ENCODE assay signal across 21 cellular contexts in the genomic region with DNA sequence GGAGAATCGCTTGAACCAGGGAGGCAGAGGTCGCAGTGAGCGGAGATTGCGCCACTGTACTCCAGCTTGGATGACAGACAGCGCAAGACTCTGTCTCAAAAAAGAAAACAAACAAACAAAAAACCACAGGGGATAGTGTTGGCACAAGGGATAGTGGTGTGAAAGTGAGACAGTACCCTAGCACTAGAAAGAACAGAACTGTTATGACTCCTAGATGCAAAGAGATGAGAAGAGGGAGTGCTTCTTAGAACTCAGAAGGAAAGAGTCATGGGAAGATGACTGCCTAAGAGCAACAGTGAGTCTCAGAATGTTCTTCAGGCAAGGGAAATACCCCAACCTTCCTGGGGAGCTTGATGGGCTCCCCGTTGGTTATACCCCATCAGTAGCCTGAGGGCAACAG. TPM values are rescaled to one million over a fixed set of nuclear protein-coding genes. Genes with fewer than 3 reads are reported as not detected.
DNase-seq lines count a peak whose midpoint lies in the region; ATAC-seq and TF ChIP-seq lines count a peak whose summit lies in the region.
"Had no signal": no experiment of that assay in that cellular context is flagged by ENCODE, and none has a peak within 500 bp of the region (broad histone marks: within the 10 kb centered on the region; RNA-seq: fewer than 3 reads in every experiment).

No MANE protein-coding gene starts in this region.

- TF ChIP-seq POLR2A in esophagus muscularis mucosa (IDR thresholded peaks at IDR 0.05; ENCODE audit: low read depth) = no peak

- ATAC-seq in GM18868 (IDR thresholded peaks at IDR 0.05; ENCODE audit: unreplicated experiment) = peak; percentile 62
- ATAC-seq in HG02610 (IDR thresholded peaks at IDR 0.05; ENCODE audit: unreplicated experiment) = peak; percentile 76
- peak; percentile 26 for ATAC-seq in stimulated activated effector memory CD8-positive, alpha-beta T cell treated with anti-CD3 and anti-CD28 coated beads, Interleukin-12 subunit alpha, Interleukin-12 subunit beta, amount 100 ng/mL, for 72 hours
- ATAC-seq in GM18502 (IDR thresholded peaks at IDR 0.05; ENCODE audit: poor library complexity, unreplicated experiment) = no peak

- no peak overlapping the region for H3K4me3 Mint-ChIP-seq in stimulated activated effector memory CD8-positive, alpha-beta T cell treated with anti-CD3 and anti-CD28 coated beads, Interleukin-12 subunit alpha, Interleukin-12 subunit beta, amount 100 ng/mL, for 72 hours
- H3K4me3 Mint-ChIP-seq: CD14-positive monocyte; CD4-positive, alpha-beta T cell; CD8-positive, alpha-beta memory T cell had no signal

- no peaks in the 10 kb centered on the region for H3K4me1 Mint-ChIP-seq in stimulated activated effector memory CD8-positive, alpha-beta T cell treated with anti-CD3 and anti-CD28 coated beads, Interleukin-12 subunit alpha, Interleukin-12 subunit beta, amount 100 ng/mL, for 72 hours
- H3K4me1 Mint-ChIP-seq: CD8-positive, alpha-beta memory T cell had no signal

- no peak overlapping the region for H3K4me3 ChIP-seq in esophagus muscularis mucosa
- H3K4me3 ChIP-seq: BLaER1 treated with 17β-estradiol and CSF1 and Interleukin-3, amounts not matched to agents 10 nM and 100 nM had no signal

- no peak for TF ChIP-seq CTCF in esophagus muscularis mucosa (IDR thresholded peaks at IDR 0.05)

- no peak overlapping the region for H3K27ac Mint-ChIP-seq in stimulated activated effector memory CD8-positive, alpha-beta T cell treated with anti-CD3 and anti-CD28 coated beads, Interleukin-12 subunit alpha, Interleukin-12 subunit beta, amount 100 ng/mL, for 72 hours
- H3K27ac Mint-ChIP-seq: CD4-positive, alpha-beta T cell had no signal

- no peaks in the 10 kb centered on the region for H3K36me3 ChIP-seq in esophagus muscularis mucosa
- H3K36me3 ChIP-seq: BE2C; BLaER1 treated with 17β-estradiol and CSF1 and Interleukin-3, amounts not matched to agents 10 nM and 100 nM had no signal

- intact Hi-C loops in esophagus muscularis mucosa (cut with DNase I) = no loop called here

- H3K27ac ChIP-seq in esophagus muscularis mucosa (replicated peaks in 1 of 4) = no peak overlapping the region
- H3K27ac ChIP-seq: BLaER1 treated with 17β-estradiol and CSF1 and Interleukin-3, amounts not matched to agents 10 nM and 100 nM had no signal

- peak; percentile 60 for DNase-seq in esophagus muscularis mucosa (ENCODE audit: extremely low spot score)
- DNase-seq in stimulated activated effector memory CD8-positive, alpha-beta T cell treated with anti-CD3 and anti-CD28 coated beads, Interleukin-12 subunit alpha, Interleukin-12 subunit beta, amount 100 ng/mL, for 72 hours (ENCODE audit: low spot score in 2 of 2) = no peak
- no peak for DNase-seq in COLO668 (lab: John Stamatoyannopoulos, UW; ENCODE audit: unreplicated experiment)
- no peak for DNase-seq in stimulated activated CD8-positive, alpha-beta memory T cell treated with anti-CD3 and anti-CD28 coated beads, Interleukin-4, amount 100 ng/mL, for 48 hours
- DNase-seq: AML-193; BE2C; Calu3; CD4-positive, alpha-beta T cell; CD8-positive, alpha-beta memory T cell; COR-L47; DMS53; DMS79 treated with DMSO at 0.1 percent for 48 hours; GF-D8; GOT3; H7; HCEC 1CT had no signal

- H3K4me1 ChIP-seq in esophagus muscularis mucosa = no peaks in the 10 kb centered on the region
- H3K4me1 ChIP-seq: BE2C; BLaER1 treated with 17β-estradiol and CSF1 and Interleukin-3, amounts not matched to agents 10 nM and 100 nM had no signal

- no peaks in the 10 kb centered on the region for H3K9me3 Mint-ChIP-seq in stimulated activated effector memory CD8-positive, alpha-beta T cell treated with anti-CD3 and anti-CD28 coated beads, Interleukin-12 subunit alpha, Interleukin-12 subunit beta, amount 100 ng/mL, for 72 hours
- H3K9me3 Mint-ChIP-seq: CD4-positive, alpha-beta T cell; CD8-positive, alpha-beta memory T cell had no signal

- no peak for TF ChIP-seq EP300 in esophagus muscularis mucosa (IDR thresholded peaks at IDR 0.05)

- H3K9me3 ChIP-seq in esophagus muscularis mucosa = no peaks in the 10 kb centered on the region
- H3K9me3 ChIP-seq: BE2C; BLaER1 treated with 17β-estradiol and CSF1 and Interleukin-3, amounts not matched to agents 10 nM and 100 nM had no signal

- H3K36me3 Mint-ChIP-seq in stimulated activated effector memory CD8-positive, alpha-beta T cell treated with anti-CD3 and anti-CD28 coated beads, Interleukin-12 subunit alpha, Interleukin-12 subunit beta, amount 100 ng/mL, for 72 hours = no peaks in the 10 kb centered on the region
- H3K36me3 Mint-ChIP-seq: CD14-positive monocyte; CD8-positive, alpha-beta memory T cell had no signal

- 91% methylated on average over 6 of the region's 6 CpGs for WGBS in esophagus muscularis mucosa

- H3K27me3 ChIP-seq in esophagus muscularis mucosa = no peaks in the 10 kb centered on the region
- H3K27me3 ChIP-seq: BE2C; BLaER1 treated with 17β-estradiol and CSF1 and Interleukin-3, amounts not matched to agents 10 nM and 100 nM had no signal

RNA-seq across cellular contexts. Expression of a gene that starts 17.8 kb away (rescaled TPM):
- total RNA-seq in esophagus muscularis mucosa = 10 to 100 TPM; 18.5 to 23.7 (median 20.2) TPM

RNA-seq across cellular contexts. Expression of a gene that starts 36.4 kb away (rescaled TPM):
- 10 to 100 TPM; 14.2 to 18.7 (median 16.8) TPM for total RNA-seq in esophagus muscularis mucosa
